In the genomic region with DNA sequence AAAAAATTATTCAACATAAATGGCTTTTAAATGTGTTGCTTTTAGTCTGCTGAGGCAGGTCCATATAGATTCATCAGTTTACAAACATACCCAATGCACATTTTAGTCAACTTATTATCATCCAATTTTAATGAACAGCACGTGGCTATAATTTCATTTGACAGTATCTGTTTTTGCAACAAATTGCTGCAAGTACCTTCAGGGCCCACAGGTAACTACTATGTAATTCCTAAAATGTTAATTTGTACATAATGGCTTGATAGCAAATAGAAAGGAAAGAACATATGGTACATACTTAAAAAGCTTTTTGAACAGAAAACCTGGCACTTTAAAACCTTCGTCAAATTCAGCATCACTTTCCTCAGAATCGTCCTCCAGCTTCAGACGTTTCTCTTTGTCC, we compare ENCODE assay signal across 26 cellular contexts.
"Had no signal": no experiment of that assay in that cellular context is flagged by ENCODE, and none has a peak within 500 bp of the region (broad histone marks: within the 10 kb centered on the region; RNA-seq: fewer than 3 reads in every experiment).

No MANE protein-coding gene starts in this region.

- H3K27me3 Mint-ChIP-seq: natural killer cell treated with Interleukin-12 subunit alpha and Interleukin-12 subunit beta and Interleukin-15 and Interleukin-18, amount 100 ng/mL, for 72 hours; stimulated activated naive B cell treated with anti-CD40 and anti-IgM and Interleukin-4, amounts not matched to agents 10 μg/mL and 1 μg/mL and 100 μg/mL, for 72 hours had no signal

- H3K9me3 ChIP-seq: left ventricle myocardium inferior, pancreas, prostate gland, stomach, testis, thyroid gland, transverse colon, upper lobe of left lung, vagina had no signal

- H3K4me3 Mint-ChIP-seq: mesothelial cell of epicardium; naive thymus-derived CD4-positive, alpha-beta T cell; natural killer cell treated with Interleukin-12 subunit alpha and Interleukin-12 subunit beta and Interleukin-15 and Interleukin-18, amount 100 ng/mL, for 72 hours; stimulated activated naive B cell treated with anti-CD40 and anti-IgM and Interleukin-4, amounts not matched to agents 10 μg/mL and 1 μg/mL and 100 μg/mL, for 72 hours had no signal

- H3K27ac ChIP-seq: left ventricle myocardium inferior, pancreas, prostate gland, skin epidermis, stomach, testis, thyroid gland, transverse colon, upper lobe of left lung, vagina had no signal

- H3K4me1 ChIP-seq: pancreas, prostate gland, testis, upper lobe of left lung, vagina had no signal

- H3K27ac Mint-ChIP-seq: mesothelial cell of epicardium; naive thymus-derived CD4-positive, alpha-beta T cell; natural killer cell treated with Interleukin-12 subunit alpha and Interleukin-12 subunit beta and Interleukin-15 and Interleukin-18, amount 100 ng/mL, for 72 hours; stimulated activated naive B cell treated with anti-CD40 and anti-IgM and Interleukin-4, amounts not matched to agents 10 μg/mL and 1 μg/mL and 100 μg/mL, for 72 hours had no signal

- H3K27me3 ChIP-seq: pancreas, stomach, testis, thyroid gland, transverse colon, upper lobe of left lung, vagina had no signal

- DNase-seq: islet precursor cell; left ventricle myocardium inferior; mesendoderm; naive thymus-derived CD4-positive, alpha-beta T cell; pancreas; posterior cingulate gyrus; retina; right cardiac atrium; stimulated activated CD4-positive, alpha-beta T cell treated with anti-CD3 and anti-CD28 coated beads, Interleukin-12 subunit alpha, Interleukin-12 subunit beta, amount 100 ng/mL, for 4 hours; stimulated activated CD4-positive, alpha-beta T cell treated with anti-CD3 and anti-CD28 coated beads, Interleukin-15, amount 100 ng/mL, for 24 hours; stimulated activated CD4-positive, alpha-beta T cell treated with anti-CD3 and anti-CD28 coated beads, Interleukin-2, amount 100 ng/mL, for 24 hours; stimulated activated CD4-positive, alpha-beta T cell treated with anti-CD3 and anti-CD28 coated beads, Interleukin-4, amount 100 ng/mL, for 1 hour; stimulated activated naive B cell treated with anti-CD40 and anti-IgM and Interleukin-4, amounts not matched to agents 10 μg/mL and 1 μg/mL and 100 μg/mL, for 72 hours; stimulated activated naive CD8-positive, alpha-beta T cell treated with anti-CD3 and anti-CD28 coated beads, Interleukin-15, Interleukin-2, amounts not matched to agents 100 U/mL and 50 U/mL, for 24 hours; stomach; testis; thyroid gland; transverse colon; upper lobe of left lung had no signal

- H3K9me3 Mint-ChIP-seq: mesothelial cell of epicardium; naive thymus-derived CD4-positive, alpha-beta T cell; natural killer cell treated with Interleukin-12 subunit alpha and Interleukin-12 subunit beta and Interleukin-15 and Interleukin-18, amount 100 ng/mL, for 72 hours; stimulated activated naive B cell treated with anti-CD40 and anti-IgM and Interleukin-4, amounts not matched to agents 10 μg/mL and 1 μg/mL and 100 μg/mL, for 72 hours had no signal

- H3K4me3 ChIP-seq: left ventricle myocardium inferior, lung, pancreas, prostate gland, skin epidermis, stomach, testis, thyroid gland, transverse colon, upper lobe of left lung, vagina had no signal

- ATAC-seq: naive thymus-derived CD4-positive, alpha-beta T cell; natural killer cell treated with Interleukin-12 subunit alpha and Interleukin-12 subunit beta and Interleukin-15 and Interleukin-18, amount 100 ng/mL, for 72 hours; pancreas; right cardiac atrium; sciatic nerve; stimulated activated naive B cell treated with anti-CD40 and anti-IgM and Interleukin-4, amounts not matched to agents 10 μg/mL and 1 μg/mL and 100 μg/mL, for 72 hours; stimulated activated naive CD8-positive, alpha-beta T cell treated with anti-CD3 and anti-CD28 coated beads, Interleukin-15, Interleukin-2, amounts not matched to agents 100 U/mL and 50 U/mL, for 24 hours had no signal

- H3K36me3 ChIP-seq: pancreas, prostate gland, thyroid gland, vagina had no signal
